9 cellular contexts compared by ENCODE assay signal in the genomic region with DNA sequence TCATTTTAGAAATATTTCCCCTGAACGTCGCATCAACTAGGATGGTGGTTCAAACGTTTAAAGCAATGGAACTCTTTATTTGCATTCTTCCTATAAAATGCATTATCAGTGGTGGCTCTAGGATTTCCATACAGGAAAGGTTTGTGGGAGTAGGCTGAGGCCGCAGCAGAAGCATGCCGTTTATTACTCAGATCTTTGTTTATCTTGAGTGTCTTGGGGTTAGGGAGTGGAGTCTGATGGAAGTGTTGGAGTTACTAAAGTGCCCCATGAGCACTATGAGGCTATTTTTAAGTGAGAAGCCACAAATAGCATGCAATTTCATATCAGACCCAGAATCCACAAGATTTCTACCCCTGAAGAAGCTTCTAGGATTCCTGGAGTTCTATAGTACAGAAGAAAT. TPM values are rescaled to one million over a fixed set of nuclear protein-coding genes. Genes with fewer than 3 reads are reported as not detected.
A peak's percentile ranks its signal among the peaks of the same experiment; 100 is the strongest.
DNase-seq lines count a peak whose midpoint lies in the region; ATAC-seq and TF ChIP-seq lines count a peak whose summit lies in the region.
"Had no signal": no experiment of that assay in that cellular context is flagged by ENCODE, and none has a peak within 500 bp of the region (broad histone marks: within the 10 kb centered on the region; RNA-seq: fewer than 3 reads in every experiment).

No MANE protein-coding gene starts in this region.

- no peak for DNase-seq in Panc1 (ENCODE audit: low read depth, low spot score)
- DNase-seq in esophagus squamous epithelium (lab: John Stamatoyannopoulos, UW), result no peak
- no peak for DNase-seq in progenitor cell of endocrine pancreas (ENCODE audit: low spot score, unreplicated experiment)
- no peak for DNase-seq in putamen (ENCODE audit: low spot score)
- DNase-seq: activated CD8-positive, alpha-beta memory T cell treated with anti-CD3 and anti-CD28 coated beads, Interleukin-2, amount 50 U/mL, for 4 hours had no signal

- H3K36me3 ChIP-seq in Panc1 (ENCODE audit: control insufficient read depth, insufficient read depth, low read length), result no peaks in the 10 kb centered on the region; the same call in 1 of the 2 replicates
- peaks cover 0 to 30% (median 0%) of the 10 kb centered on the region in 3 donors for H3K36me3 ChIP-seq in esophagus squamous epithelium

- TF ChIP-seq CTCF in C4-2B (conservative IDR thresholded peaks at IDR 0.05), result no peak
- no peak for TF ChIP-seq CTCF in Panc1 (IDR thresholded peaks at IDR 0.05)
- TF ChIP-seq CTCF in esophagus squamous epithelium (IDR thresholded peaks at IDR 0.05), result no peak
- TF ChIP-seq CTCF in progenitor cell of endocrine pancreas (IDR thresholded peaks at IDR 0.05; ENCODE audit: unreplicated experiment), result no peak

- H3K27me3 Mint-ChIP-seq in progenitor cell of endocrine pancreas, result no peaks in the 10 kb centered on the region

- no peak overlapping the region for H3K4me3 Mint-ChIP-seq in progenitor cell of endocrine pancreas (ENCODE audit: low read depth)

- H3K27ac Mint-ChIP-seq in progenitor cell of endocrine pancreas, result peak overlapping the region; percentile 79

- POLR2A ChIA-PET in Panc1 (lab: Charles Lee), result no interaction called here

- 20 to 29% methylated on average over 5 of the region's 5 CpGs for WGBS in esophagus squamous epithelium, 2 donors

- no peaks in the 10 kb centered on the region for H3K9me3 ChIP-seq in Panc1 (ENCODE audit: control insufficient read depth, insufficient read depth, low read depth, low read length)
- H3K9me3 ChIP-seq in esophagus squamous epithelium, result no peaks in the 10 kb centered on the region

- ATAC-seq in Panc1, result peak; percentile 84
- ATAC-seq in HG03469 (IDR thresholded peaks at IDR 0.05; ENCODE audit: unreplicated experiment), result no peak
- no peak for ATAC-seq in GM21447 (IDR thresholded peaks at IDR 0.05; ENCODE audit: unreplicated experiment)
- no peak for ATAC-seq in HG02798 (IDR thresholded peaks at IDR 0.05; ENCODE audit: poor library complexity, unreplicated experiment)

- peaks cover 8% of the 10 kb centered on the region for H3K4me1 Mint-ChIP-seq in progenitor cell of endocrine pancreas (ENCODE audit: low read depth)

- in situ Hi-C loops in Panc1 (cut with HindIII; ENCODE audit: low pct_unique_long_range_greater_than_20kb, low sequenced_read_pairs), result no loop called here

- intact Hi-C loops in Panc1 (cut with micrococcal nuclease; ENCODE audit: unreplicated experiment) (no loop called here), esophagus squamous epithelium (cut with DNase I) (no loop called here)

- H3K4me1 ChIP-seq in Panc1 (ENCODE audit: control insufficient read depth, insufficient read depth, low read length) (peaks cover 54% of the 10 kb centered on the region), esophagus squamous epithelium (peaks cover 5 to 66% (median 33%) of the 10 kb centered on the region in 3 donors)

- H3K27me3 ChIP-seq in Panc1 (ENCODE audit: control insufficient read depth, insufficient read depth, low read length) (no peaks in the 10 kb centered on the region), esophagus squamous epithelium (no peaks in the 10 kb centered on the region)

- CTCF ChIA-PET in Panc1 (lab: Charles Lee), result no interaction called here

- no TSS peak for BruUV-seq in Panc1 (replicated peaks; lab: Mats Ljungman, UMichigan)

- H3K9me3 Mint-ChIP-seq in progenitor cell of endocrine pancreas (ENCODE audit: low read depth), result no peaks in the 10 kb centered on the region

- peak overlapping the region in 1 of 2 experiments; percentile 33; a peak in 2 of 4 replicates for H3K4me3 ChIP-seq in Panc1 (ENCODE audit: low read depth in 2 of 2, low read length in 2 of 2)
- no peak overlapping the region for H3K4me3 ChIP-seq in esophagus squamous epithelium

- TF ChIP-seq POLR2A in esophagus squamous epithelium (IDR thresholded peaks at IDR 0.05), result no peak

- H3K27ac ChIP-seq in C4-2B (peak overlapping the region; percentile 81; the same call in 1 of the 2 replicates), Panc1 (ENCODE audit: low read length) (peak overlapping the region; percentile 93), esophagus squamous epithelium (peak overlapping the region; percentile 67 to 83 (median 74))

- H3K36me3 Mint-ChIP-seq in progenitor cell of endocrine pancreas (ENCODE audit: insufficient read depth), result peaks cover 3% of the 10 kb centered on the region

RNA-seq across cellular contexts. Expression of a gene that starts 26.2 kb away (rescaled TPM):
- total RNA-seq in Panc1 (2021; ENCODE audit: unreplicated experiment), result 18.5 TPM
- polyA plus RNA-seq in Panc1 (2012; ENCODE audit: insufficient read length), result 10.6 TPM
- 10 to 100 TPM; 38.9 to 69.8 (median 44.5) TPM for total RNA-seq in esophagus squamous epithelium
- total RNA-seq in progenitor cell of endocrine pancreas, result 56.9 and 61.8 TPM in 2 replicates
